ENCODE assay signal across 8 cellular contexts in genomic region chr6:16540804-16541752, GRCh38.
A peak's percentile ranks its signal among the peaks of the same experiment; 100 is the strongest.
DNase-seq lines count a peak whose midpoint lies in the region; ATAC-seq and TF ChIP-seq lines count a peak whose summit lies in the region.

No MANE protein-coding gene starts in this region.

- H3K9me3 Mint-ChIP-seq in activated T-cell treated with anti-CD3 and anti-CD28 coated beads, Interleukin-2, amount 50 U/mL, for 24 hours: no peaks in the 10 kb centered on the region

- intact Hi-C loops in thyroid gland (cut with DNase I): no loop called here

- TF ChIP-seq CTCF in gastroesophageal sphincter (IDR thresholded peaks at IDR 0.05) (peak in 1 of 4 experiments; percentile 27), thyroid gland (IDR thresholded peaks at IDR 0.05) (peak in 3 of 6 experiments; percentile 17 to 39 (median 26))

- ATAC-seq in HG03045 (IDR thresholded peaks at IDR 0.05; ENCODE audit: unreplicated experiment) (peak; percentile 73), gastroesophageal sphincter (peak; percentile 61), GM21360 (IDR thresholded peaks at IDR 0.05; ENCODE audit: unreplicated experiment) (no peak)

- no peaks in the 10 kb centered on the region for H3K27me3 ChIP-seq in gastroesophageal sphincter
- no peaks in the 10 kb centered on the region for H3K27me3 ChIP-seq in thyroid gland

- DNase-seq in activated T-cell treated with anti-CD3 and anti-CD28 coated beads, Interleukin-2, amount 50 U/mL, for 24 hours: no peak
- no peak for DNase-seq in activated T-cell treated with anti-CD3 and anti-CD28 coated beads, Interleukin-2, amount 50 U/mL, for 48 hours
- DNase-seq in thyroid gland: peak; percentile 54 to 58
- DNase-seq in NCI-H146 (lab: John Stamatoyannopoulos, UW): no peak
- DNase-seq in DMS 273 treated with DMSO at 0.1 percent for 48 hours (lab: John Stamatoyannopoulos, UW): no peak

- 53 to 100% methylated on average over 4 to 13 of the region's 14 CpGs for WGBS in gastroesophageal sphincter (ENCODE audit: low coverage in 1 of 2), 2 donors
- WGBS in thyroid gland, 2 donors: 47 to 49% methylated on average over 14 of the region's 14 CpGs

- no peak overlapping the region for H3K4me3 Mint-ChIP-seq in activated T-cell treated with anti-CD3 and anti-CD28 coated beads, Interleukin-2, amount 50 U/mL, for 24 hours

- H3K27ac ChIP-seq in gastroesophageal sphincter (peak overlapping the region in 2 of 4 donors; percentile 11 to 52), thyroid gland (peak overlapping the region; percentile 88 to 96 (median 92))

- peaks cover 24% of the 10 kb centered on the region for H3K36me3 Mint-ChIP-seq in activated T-cell treated with anti-CD3 and anti-CD28 coated beads, Interleukin-2, amount 50 U/mL, for 24 hours (ENCODE audit: low read depth)

- peaks cover 38% of the 10 kb centered on the region for H3K4me1 Mint-ChIP-seq in activated T-cell treated with anti-CD3 and anti-CD28 coated beads, Interleukin-2, amount 50 U/mL, for 24 hours (ENCODE audit: low read depth)

- H3K27me3 Mint-ChIP-seq in activated T-cell treated with anti-CD3 and anti-CD28 coated beads, Interleukin-2, amount 50 U/mL, for 24 hours: no peaks in the 10 kb centered on the region

- no peak for TF ChIP-seq POLR2A in gastroesophageal sphincter (IDR thresholded peaks at IDR 0.05)
- no peak for TF ChIP-seq POLR2A in thyroid gland (IDR thresholded peaks at IDR 0.05)

- H3K4me1 ChIP-seq in gastroesophageal sphincter (peaks cover 0 to 47% (median 0%) of the 10 kb centered on the region in 3 donors), thyroid gland (peaks cover 36 to 53% of the 10 kb centered on the region in 2 donors)

- H3K36me3 ChIP-seq in gastroesophageal sphincter (no peaks in the 10 kb centered on the region), thyroid gland (no peaks in the 10 kb centered on the region)

- H3K4me3 ChIP-seq in gastroesophageal sphincter (no peak overlapping the region), thyroid gland (replicated peaks in 1 of 3) (no peak overlapping the region)

- TF ChIP-seq EP300 in gastroesophageal sphincter (IDR thresholded peaks at IDR 0.05): no peak

- H3K27ac Mint-ChIP-seq in activated T-cell treated with anti-CD3 and anti-CD28 coated beads, Interleukin-2, amount 50 U/mL, for 24 hours: peak overlapping the region; percentile 50

- H3K9me3 ChIP-seq in gastroesophageal sphincter: no peaks in the 10 kb centered on the region
- H3K9me3 ChIP-seq in thyroid gland: no peaks in the 10 kb centered on the region

Comparison
In these comparisons a context has a peak if more than half of its experiments do, and no peak if none do; other contexts are left out.
1. DNase-seq: peak in thyroid gland (2 of 2); none in activated T-cell treated with anti-CD3 and anti-CD28 coated beads, Interleukin-2, amount 50 U/mL, for 24 hours (single experiment), activated T-cell treated with anti-CD3 and anti-CD28 coated beads, Interleukin-2, amount 50 U/mL, for 48 hours (0 of 2), NCI-H146 (single experiment) and DMS 273 treated with DMSO at 0.1 percent for 48 hours (single experiment).